15 cellular contexts compared by ENCODE assay signal in the genomic region with DNA sequence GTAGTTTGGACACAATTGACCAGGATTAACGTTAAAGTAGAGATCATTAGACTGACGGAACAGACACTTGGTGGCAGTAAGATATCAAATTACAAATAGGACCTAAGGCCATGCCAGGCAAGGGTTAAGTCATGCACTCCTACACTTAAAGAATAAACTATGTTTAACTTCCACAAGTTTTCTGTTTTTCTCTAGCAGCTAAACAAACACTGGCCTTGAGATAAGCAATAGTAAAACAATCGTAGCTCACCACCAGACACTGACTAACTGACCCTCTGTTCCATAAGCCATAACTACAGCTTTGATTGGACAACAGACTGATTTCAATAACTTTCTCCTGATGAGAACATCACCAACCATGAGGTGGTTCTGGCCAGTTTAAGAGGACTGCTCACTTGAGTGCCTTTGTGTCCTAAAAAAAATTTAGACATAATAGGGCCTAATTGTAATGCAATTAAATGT. TPM values are rescaled to one million over a fixed set of nuclear protein-coding genes. Genes with fewer than 3 reads are reported as not detected.
DNase-seq lines count a peak whose midpoint lies in the region; ATAC-seq and TF ChIP-seq lines count a peak whose summit lies in the region.
"Had no signal": no experiment of that assay in that cellular context is flagged by ENCODE, and none has a peak within 500 bp of the region (broad histone marks: within the 10 kb centered on the region; RNA-seq: fewer than 3 reads in every experiment).

No MANE protein-coding gene starts in this region.

- H3K36me3 Mint-ChIP-seq in Caco-2 (ENCODE audit: insufficient read depth, unreplicated experiment) = peaks cover 14% of the 10 kb centered on the region
- no peaks in the 10 kb centered on the region for H3K36me3 Mint-ChIP-seq in natural killer cell treated with Interleukin-12 subunit alpha and Interleukin-12 subunit beta and Interleukin-15 and Interleukin-18, amount 100 ng/mL, for 72 hours

- DNase-seq in Caco-2 = peak; percentile 66 to 72
- DNase-seq in epithelial cell of esophagus (ENCODE audit: low read depth) = peak; percentile 3
- DNase-seq in mucosa of descending colon = peak in 1 of 3 donors; percentile 27
- no peak for DNase-seq in natural killer cell treated with Interleukin-12 subunit alpha and Interleukin-12 subunit beta and Interleukin-15 and Interleukin-18, amount 100 ng/mL, for 72 hours (ENCODE audit: low spot score)
- no peak for DNase-seq in SJCRH30
- no peak for DNase-seq in NCI-H2196 (lab: John Stamatoyannopoulos, UW; ENCODE audit: unreplicated experiment)
- DNase-seq: activated naive CD4-positive, alpha-beta T cell treated with Interleukin-2 at 50 U/mL for 16 hours; DMS153; mesendoderm; NCI-H1048; NCI-H2171 treated with DMSO at 0.1 percent for 48 hours had no signal

- no TSS peak for BruUV-seq in Caco-2 (replicated peaks; lab: Mats Ljungman, UMichigan)

- no peak overlapping the region for H3K9ac ChIP-seq in OCI-LY3 (ENCODE audit: low read length)

- H3K27me3 Mint-ChIP-seq in Caco-2 (ENCODE audit: insufficient read depth, unreplicated experiment) = no peaks in the 10 kb centered on the region
- H3K27me3 Mint-ChIP-seq in natural killer cell treated with Interleukin-12 subunit alpha and Interleukin-12 subunit beta and Interleukin-15 and Interleukin-18, amount 100 ng/mL, for 72 hours = peaks cover 6 to 20% of the 10 kb centered on the region in 2 donors

- no peaks in the 10 kb centered on the region for H3K9me3 Mint-ChIP-seq in Caco-2 (ENCODE audit: unreplicated experiment)
- H3K9me3 Mint-ChIP-seq in natural killer cell treated with Interleukin-12 subunit alpha and Interleukin-12 subunit beta and Interleukin-15 and Interleukin-18, amount 100 ng/mL, for 72 hours = no peaks in the 10 kb centered on the region

- no peaks in the 10 kb centered on the region for H3K36me3 ChIP-seq in Caco-2 (ENCODE audit: control insufficient read depth, insufficient read depth, low read length)
- H3K36me3 ChIP-seq in OCI-LY3 (replicated peaks; ENCODE audit: low read depth, low read length) = no peaks in the 10 kb centered on the region
- no peaks in the 10 kb centered on the region for H3K36me3 ChIP-seq in mucosa of descending colon (ENCODE audit: low read depth)
- no peaks in the 10 kb centered on the region for H3K36me3 ChIP-seq in SJCRH30
- H3K36me3 ChIP-seq: thoracic aorta had no signal

- no peak overlapping the region for H3K4me2 ChIP-seq in OCI-LY3 (ENCODE audit: low read length)

- peak overlapping the region; percentile 2 for H3K4me3 Mint-ChIP-seq in Caco-2 (ENCODE audit: unreplicated experiment)
- H3K4me3 Mint-ChIP-seq in natural killer cell treated with Interleukin-12 subunit alpha and Interleukin-12 subunit beta and Interleukin-15 and Interleukin-18, amount 100 ng/mL, for 72 hours = no peak overlapping the region

- H3K79me2 ChIP-seq in OCI-LY3 (ENCODE audit: low read length) = no peaks in the 10 kb centered on the region

- ATAC-seq in mucosa of descending colon (peak; percentile 48), HG03432 (IDR thresholded peaks at IDR 0.05; ENCODE audit: unreplicated experiment) (no peak)
- no peak for ATAC-seq in natural killer cell treated with Interleukin-12 subunit alpha and Interleukin-12 subunit beta and Interleukin-15 and Interleukin-18, amount 100 ng/mL, for 72 hours

- H3K4me1 ChIP-seq in Caco-2 (peaks cover 31% of the 10 kb centered on the region), OCI-LY3 (ENCODE audit: low read length) (peaks cover 7% of the 10 kb centered on the region; the same call in 1 of the 2 replicates), mucosa of descending colon (ENCODE audit: low read depth) (peaks cover 19% of the 10 kb centered on the region), SJCRH30 (no peaks in the 10 kb centered on the region)

- H3K4me1 Mint-ChIP-seq in Caco-2 (ENCODE audit: low read depth, unreplicated experiment) = peaks cover 41% of the 10 kb centered on the region
- H3K4me1 Mint-ChIP-seq in natural killer cell treated with Interleukin-12 subunit alpha and Interleukin-12 subunit beta and Interleukin-15 and Interleukin-18, amount 100 ng/mL, for 72 hours (ENCODE audit: low read depth in 2 of 2) = peaks cover 22 to 32% of the 10 kb centered on the region in 2 donors

- H3K9me3 ChIP-seq in Caco-2 (no peaks in the 10 kb centered on the region), OCI-LY3 (ENCODE audit: insufficient read depth, low read length) (no peaks in the 10 kb centered on the region), mucosa of descending colon (no peaks in the 10 kb centered on the region), SJCRH30 (replicated peaks) (no peaks in the 10 kb centered on the region)
- H3K9me3 ChIP-seq: thoracic aorta had no signal

- no peaks in the 10 kb centered on the region for H3K27me3 ChIP-seq in Caco-2 (replicated peaks; ENCODE audit: control insufficient read depth, insufficient read depth, low read length)
- H3K27me3 ChIP-seq in OCI-LY3 (ENCODE audit: low read depth, low read length) = no peaks in the 10 kb centered on the region
- H3K27me3 ChIP-seq in SJCRH30 = no peaks in the 10 kb centered on the region

- H4K20me1 ChIP-seq in OCI-LY3 (ENCODE audit: insufficient read depth, low read length) = no peaks in the 10 kb centered on the region

- no peak overlapping the region for H3K4me3 ChIP-seq in Caco-2 (ENCODE audit: low read depth, low read length)
- no peak overlapping the region for H3K4me3 ChIP-seq in OCI-LY3 (ENCODE audit: low read length)
- H3K4me3 ChIP-seq in epithelial cell of esophagus (ENCODE audit: low read length) = no peak overlapping the region
- no peak overlapping the region for H3K4me3 ChIP-seq in mucosa of descending colon
- H3K4me3 ChIP-seq in SJCRH30 = no peak overlapping the region
- H3K4me3 ChIP-seq: thoracic aorta had no signal

- POLR2A ChIA-PET in Caco-2 (lab: Charles Lee) = no interaction called here

- CTCF ChIA-PET in Caco-2 (lab: Charles Lee) = interaction anchor here (0.6 to 2.1 kb wide), 10 partner anchors 17 to 700 kb away, joined by 4 to 46 read pairs (median 5); no protein-coding TSS in a partner anchor

- H3K27ac Mint-ChIP-seq in Caco-2 (ENCODE audit: unreplicated experiment) = no peak overlapping the region
- H3K27ac Mint-ChIP-seq in natural killer cell treated with Interleukin-12 subunit alpha and Interleukin-12 subunit beta and Interleukin-15 and Interleukin-18, amount 100 ng/mL, for 72 hours = no peak overlapping the region

- H2AFZ ChIP-seq in OCI-LY3 (ENCODE audit: low read depth, low read length) = no peak overlapping the region

- intact Hi-C loops in Caco-2 (cut with micrococcal nuclease; ENCODE audit: unreplicated experiment) = loop anchor here (1.0 to 5.0 kb wide), 8 partner anchors 50 to 754 kb away; no protein-coding TSS in a partner anchor
- intact Hi-C loops in mucosa of descending colon (cut with DNase I, micrococcal nuclease) = no loop called here

- TF ChIP-seq CTCF in Caco-2 (IDR thresholded peaks at IDR 0.05; ENCODE audit: insufficient read depth in 1 of 2, low read depth in 1 of 2, low read length in 1 of 2, severe bottlenecking in 1 of 2, unreplicated experiment in 1 of 2) = peak in 1 of 2 experiments; percentile 8
- peak; percentile 15; the same call in 1 of the 2 replicates for TF ChIP-seq CTCF in OCI-LY3 (IDR thresholded peaks at IDR 0.05; ENCODE audit: low read depth, low read length)
- no peak for TF ChIP-seq CTCF in epithelial cell of esophagus (IDR thresholded peaks at IDR 0.05; ENCODE audit: insufficient read depth, low read depth, low read length, missing control alignments)
- no peak for TF ChIP-seq CTCF in mucosa of descending colon (IDR thresholded peaks at IDR 0.05)

- H3K27ac ChIP-seq in OCI-LY3 (ENCODE audit: low read length) = no peak overlapping the region
- no peak overlapping the region for H3K27ac ChIP-seq in SJCRH30

RNA-seq across cellular contexts. Expression of gene CEP126, which starts 2.0 kb away (rescaled TPM):
- total RNA-seq in Caco-2 (2022) (4.3 and 4.6 TPM in 2 replicates), mucosa of descending colon (1 to 10 TPM; 3.7 to 7.4 (median 4.1) TPM)
- 1 to 10 TPM; 1.5 to 2.5 TPM for total RNA-seq in natural killer cell treated with Interleukin-12 subunit alpha and Interleukin-12 subunit beta and Interleukin-15 and Interleukin-18, amount 100 ng/mL, for 72 hours
- total RNA-seq in SJCRH30 (2014; rRNA removed; shearing (Covaris generic)) = 0.32 and 0.41 TPM in 2 replicates

RNA-seq across cellular contexts. Expression of gene ANGPTL5, which starts 3.5 kb away (rescaled TPM):
- total RNA-seq in Caco-2 (2022) (not detected in 2 replicates), mucosa of descending colon (under 1 TPM in 2 of 3 donors, not detected in 1; 0.16 to 0.46 TPM)
- total RNA-seq in natural killer cell treated with Interleukin-12 subunit alpha and Interleukin-12 subunit beta and Interleukin-15 and Interleukin-18, amount 100 ng/mL, for 72 hours = not detected
- total RNA-seq in SJCRH30 (2014; rRNA removed; shearing (Covaris generic)) = not detected in 2 replicates
- total RNA-seq: HT1080 had no signal

Comparison
In these comparisons a context has a peak if more than half of its experiments do, and no peak if none do; other contexts are left out.
1. DNase-seq: peak in Caco-2 (2 of 2) and epithelial cell of esophagus (single experiment); none in natural killer cell treated with Interleukin-12 subunit alpha and Interleukin-12 subunit beta and Interleukin-15 and Interleukin-18, amount 100 ng/mL, for 72 hours (single experiment), SJCRH30 (0 of 2) and NCI-H2196 (single experiment).